ENCODE assay signal across 8 cellular contexts in genomic region chrX:24242649-24243556, GRCh38.
DNase-seq lines count a peak whose midpoint lies in the region; ATAC-seq and TF ChIP-seq lines count a peak whose summit lies in the region.

No MANE protein-coding gene starts in this region.

- H3K27me3 ChIP-seq in gastrocnemius medialis (no peaks in the 10 kb centered on the region), WERI-Rb-1 (ENCODE audit: insufficient read depth, low read depth, severe bottlenecking) (no peaks in the 10 kb centered on the region)

- H3K27ac Mint-ChIP-seq in activated T-cell treated with anti-CD3 and anti-CD28 coated beads, Interleukin-2, amount 50 U/mL, for 72 hours, result no peak overlapping the region
- H3K27ac Mint-ChIP-seq in T-cell, result no peak overlapping the region

- H3K36me3 Mint-ChIP-seq in activated T-cell treated with anti-CD3 and anti-CD28 coated beads, Interleukin-2, amount 50 U/mL, for 72 hours (ENCODE audit: insufficient read depth in 2 of 2), result no peaks in the 10 kb centered on the region
- no peaks in the 10 kb centered on the region for H3K36me3 Mint-ChIP-seq in T-cell

- H3K27ac ChIP-seq in coronary artery, result no peak overlapping the region
- peak overlapping the region; percentile 47 to 66 (median 62) for H3K27ac ChIP-seq in gastrocnemius medialis
- H3K27ac ChIP-seq in WERI-Rb-1, result no peak overlapping the region

- no peaks in the 10 kb centered on the region for H3K9me3 Mint-ChIP-seq in activated T-cell treated with anti-CD3 and anti-CD28 coated beads, Interleukin-2, amount 50 U/mL, for 72 hours
- H3K9me3 Mint-ChIP-seq in T-cell, result no peaks in the 10 kb centered on the region

- no peak for TF ChIP-seq POLR2A in gastrocnemius medialis (IDR thresholded peaks at IDR 0.05)

- no peak overlapping the region for H3K4me3 Mint-ChIP-seq in activated T-cell treated with anti-CD3 and anti-CD28 coated beads, Interleukin-2, amount 50 U/mL, for 72 hours
- H3K4me3 Mint-ChIP-seq in T-cell, result no peak overlapping the region

- CTCF ChIA-PET in T-cell (lab: Charles Lee), result interaction anchor here (0.7 to 0.9 kb wide), 5 partner anchors 38 to 189 kb away, joined by 3 to 12 read pairs (median 5); no protein-coding TSS in a partner anchor

- peak; percentile 64 for DNase-seq in EL
- peak; percentile 77 for DNase-seq in coronary artery (ENCODE audit: low spot score)
- peak; percentile 61 to 80 for DNase-seq in gastrocnemius medialis
- no peak for DNase-seq in WERI-Rb-1
- DNase-seq in activated T-cell treated with anti-CD3 and anti-CD28 coated beads, Interleukin-2, amount 50 U/mL, for 72 hours, result no peak
- no peak for DNase-seq in T-cell

- H3K4me3 ChIP-seq in coronary artery, result no peak overlapping the region
- H3K4me3 ChIP-seq in gastrocnemius medialis, result no peak overlapping the region
- H3K4me3 ChIP-seq in WERI-Rb-1 (ENCODE audit: low read depth, low read length), result no peak overlapping the region

- H3K27me3 Mint-ChIP-seq in activated T-cell treated with anti-CD3 and anti-CD28 coated beads, Interleukin-2, amount 50 U/mL, for 72 hours (ENCODE audit: low read depth), result peaks cover 28% of the 10 kb centered on the region
- peaks cover 3 to 12% of the 10 kb centered on the region in 2 donors for H3K27me3 Mint-ChIP-seq in T-cell

- in situ Hi-C loops in gastrocnemius medialis (cut with MboI; ENCODE audit: low sequenced_read_pairs in 4 of 4), result loop anchor here in 3 of 4 donors (10.0 to 25.0 kb wide), 2 partner anchors 156 to 158 kb away; no protein-coding TSS in a partner anchor

- intact Hi-C loops in gastrocnemius medialis (cut with DNase I; ENCODE audit: low total_unique reads), result loop anchor here (2.0 to 10.0 kb wide), 2 partner anchors 92 to 188 kb away; partner anchors contain the start of gene EIF2S3

- H3K36me3 ChIP-seq in gastrocnemius medialis (no peaks in the 10 kb centered on the region), WERI-Rb-1 (no peaks in the 10 kb centered on the region)

- H3K4me1 ChIP-seq in gastrocnemius medialis, result peaks cover 0 to 4% of the 10 kb centered on the region in 2 donors

- ATAC-seq in GM21390 (IDR thresholded peaks at IDR 0.05; ENCODE audit: unreplicated experiment) (peak; percentile 94), HG03558 (IDR thresholded peaks at IDR 0.05; ENCODE audit: extremely low read depth, unreplicated experiment) (peak; percentile 78), gastrocnemius medialis (peak; percentile 88 to 90), T-cell (replicated peaks in 1 of 4) (no peak)
- no peak for ATAC-seq in activated T-cell treated with anti-CD3 and anti-CD28 coated beads, Interleukin-2, amount 50 U/mL, for 72 hours (replicated peaks in 1 of 2)

- H3K4me1 Mint-ChIP-seq in activated T-cell treated with anti-CD3 and anti-CD28 coated beads, Interleukin-2, amount 50 U/mL, for 72 hours (ENCODE audit: low read depth), result peaks cover 8% of the 10 kb centered on the region
- H3K4me1 Mint-ChIP-seq in T-cell, result no peaks in the 10 kb centered on the region

- H3K9me3 ChIP-seq in gastrocnemius medialis (no peaks in the 10 kb centered on the region), WERI-Rb-1 (ENCODE audit: severe bottlenecking) (no peaks in the 10 kb centered on the region)

- POLR2A ChIA-PET in T-cell (lab: Charles Lee), result no interaction called here

- TF ChIP-seq CTCF in coronary artery (IDR thresholded peaks at IDR 0.05) (no peak), gastrocnemius medialis (IDR thresholded peaks at IDR 0.05 in 4 of 5, conservative IDR thresholded peaks at IDR 0.05 in 1 of 5) (no peak), WERI-Rb-1 (IDR thresholded peaks at IDR 0.05; ENCODE audit: low read depth, low read length) (no peak)

Comparison
In these comparisons a context has a peak if more than half of its experiments do, and no peak if none do; other contexts are left out.
1. DNase-seq: peak in EL (single experiment), coronary artery (single experiment) and gastrocnemius medialis (2 of 2); none in WERI-Rb-1 (single experiment), activated T-cell treated with anti-CD3 and anti-CD28 coated beads, Interleukin-2, amount 50 U/mL, for 72 hours (0 of 2) and T-cell (0 of 34).
2. ATAC-seq: peak in GM21390 (single experiment), HG03558 (single experiment) and gastrocnemius medialis (2 of 2); none in activated T-cell treated with anti-CD3 and anti-CD28 coated beads, Interleukin-2, amount 50 U/mL, for 72 hours (0 of 2) and T-cell (0 of 4).
3. H3K27ac ChIP-seq: peak in gastrocnemius medialis (4 of 4); none in coronary artery (0 of 2) and WERI-Rb-1 (single experiment).